8 cellular contexts compared by ENCODE assay signal in genomic region chr16:71610936-71611871, GRCh38. TPM values are rescaled to one million over a fixed set of nuclear protein-coding genes. Genes with fewer than 3 reads are reported as not detected.
DNase-seq lines count a peak whose midpoint lies in the region; ATAC-seq and TF ChIP-seq lines count a peak whose summit lies in the region.

No MANE protein-coding gene starts in this region.

- 17 to 21% methylated on average over 10 to 14 of the region's 19 CpGs for WGBS in gastroesophageal sphincter (ENCODE audit: low coverage in 1 of 2), 2 donors
- WGBS in upper lobe of left lung, 2 donors = 14 to 15% methylated on average over 16 to 19 of the region's 19 CpGs

- H3K36me3 ChIP-seq in HUES6 (ENCODE audit: control insufficient read depth, insufficient read depth, low read length) (no peaks in the 10 kb centered on the region), gastroesophageal sphincter (no peaks in the 10 kb centered on the region), upper lobe of left lung (no peaks in the 10 kb centered on the region)

- TF ChIP-seq POLR2A in gastroesophageal sphincter (IDR thresholded peaks at IDR 0.05) (no peak), upper lobe of left lung (IDR thresholded peaks at IDR 0.05) (no peak)

- DNase-seq in AML-193 (lab: John Stamatoyannopoulos, UW) = peak; percentile 20 to 23
- DNase-seq in RPMI8226 = peak; percentile 85
- peak; percentile 56 for DNase-seq in activated effector memory CD4-positive, alpha-beta T cell treated with Interleukin-2 at 50 U/mL for 16 hours
- peak; percentile 27 for DNase-seq in pons (ENCODE audit: low spot score)
- peak; percentile 72 to 95 for DNase-seq in upper lobe of left lung

- ATAC-seq in GM19328 (IDR thresholded peaks at IDR 0.05; ENCODE audit: unreplicated experiment) = peak; percentile 48
- peak; percentile 61 for ATAC-seq in gastroesophageal sphincter
- peak; percentile 86 to 91 for ATAC-seq in upper lobe of left lung (ENCODE audit: low FRiP score in 2 of 2)

- H3K4me3 ChIP-seq in HUES6 (ENCODE audit: low read depth, low read length) = peak overlapping the region; percentile 15; the same call in 1 of the 2 replicates
- H3K4me3 ChIP-seq in gastroesophageal sphincter = no peak overlapping the region
- no peak overlapping the region for H3K4me3 ChIP-seq in upper lobe of left lung

- no peaks in the 10 kb centered on the region for H3K9me3 ChIP-seq in HUES6 (ENCODE audit: control insufficient read depth, insufficient read depth, low read depth, low read length)
- H3K9me3 ChIP-seq in gastroesophageal sphincter = no peaks in the 10 kb centered on the region
- H3K9me3 ChIP-seq in upper lobe of left lung = no peaks in the 10 kb centered on the region

- H3K27me3 ChIP-seq in HUES6 (ENCODE audit: control insufficient read depth, insufficient read depth, low read length) (no peaks in the 10 kb centered on the region), gastroesophageal sphincter (peaks cover 61% of the 10 kb centered on the region), upper lobe of left lung (no peaks in the 10 kb centered on the region)

- H3K27ac ChIP-seq in HUES6 (ENCODE audit: low read depth, low read length) (no peak overlapping the region), gastroesophageal sphincter (no peak overlapping the region), upper lobe of left lung (no peak overlapping the region)

- H3K4me1 ChIP-seq in HUES6 (ENCODE audit: control insufficient read depth, insufficient read depth, low read length) = peaks cover 3% of the 10 kb centered on the region; the same call in 1 of the 2 replicates
- H3K4me1 ChIP-seq in gastroesophageal sphincter = peaks cover 0 to 6% (median 0%) of the 10 kb centered on the region in 3 donors
- H3K4me1 ChIP-seq in upper lobe of left lung = peaks cover 0 to 6% (median 3%) of the 10 kb centered on the region in 4 donors

- TF ChIP-seq CTCF in gastroesophageal sphincter (IDR thresholded peaks at IDR 0.05) = peak; percentile 29 to 84 (median 47)
- TF ChIP-seq CTCF in upper lobe of left lung (IDR thresholded peaks at IDR 0.05) = peak; percentile 82 to 91 (median 88)

- no peak overlapping the region for H3K9ac ChIP-seq in HUES6 (ENCODE audit: low read length)

- no peak for TF ChIP-seq EP300 in gastroesophageal sphincter (IDR thresholded peaks at IDR 0.05)
- no peak for TF ChIP-seq EP300 in upper lobe of left lung (IDR thresholded peaks at IDR 0.05)

RNA-seq across cellular contexts. Expression of gene MARVELD3, which starts 14.8 kb away (rescaled TPM):
- total RNA-seq in gastroesophageal sphincter = 1 to 10 TPM in 1 of 4 donors, not detected in 3; 1.4 TPM
- total RNA-seq in upper lobe of left lung = 10 to 100 TPM in 4 of 6 donors, 1 to 10 TPM in 2; 5.5 to 24.1 (median 13.6) TPM

RNA-seq across cellular contexts. Expression of gene TAT, which starts 34.3 kb away (rescaled TPM):
- total RNA-seq in gastroesophageal sphincter (not detected), upper lobe of left lung (under 1 TPM in 4 of 6 donors, not detected in 2; 0.15 to 0.88 (median 0.54) TPM)

Comparison
In these comparisons a context has a peak if more than half of its experiments do, and no peak if none do; other contexts are left out.
1. DNase-seq: peak in every context shown above with its lines; median percentile 85 in RPMI8226; 84 in upper lobe of left lung; 56 in activated effector memory CD4-positive, alpha-beta T cell treated with Interleukin-2 at 50 U/mL for 16 hours; 27 in pons; 22 in AML-193.